In genomic region chr1:226357416-226357815, GRCh38 we compare ENCODE assay signal across 20 cellular contexts. TPM values are rescaled to one million over a fixed set of nuclear protein-coding genes. Genes with fewer than 3 reads are reported as not detected.
DNase-seq lines count a peak whose midpoint lies in the region; ATAC-seq, FAIRE-seq and TF ChIP-seq lines count a peak whose summit lies in the region.
"Had no signal": no experiment of that assay in that cellular context is flagged by ENCODE, and none has a peak within 500 bp of the region (broad histone marks: within the 10 kb centered on the region; RNA-seq: fewer than 3 reads in every experiment).

No MANE protein-coding gene starts in this region.

- H4K20me1 ChIP-seq in Karpas-422 (ENCODE audit: insufficient read depth, low read depth, low read length) (no peaks in the 10 kb centered on the region), K562 (replicated peaks; ENCODE audit: control insufficient read depth, insufficient read depth, low read length) (no peaks in the 10 kb centered on the region)

- POLR2A ChIA-PET in K562 (lab: Yijun Ruan, JAX): interaction anchor here (1.0 kb wide), 1 partner anchor 16 kb away, joined by 5 read pairs; no protein-coding TSS in a partner anchor
- POLR2A ChIA-PET in activated CD8-positive, alpha-beta T cell treated with anti-CD3 and anti-CD28 coated beads for 36 hours (lab: Charles Lee): no interaction called here

- H3K4me3 ChIP-seq in Karpas-422 (ENCODE audit: low read length) (no peak overlapping the region), K562 (no peak overlapping the region)
- H3K4me3 ChIP-seq: HAP-1, PC-9 had no signal

- intact Hi-C loops in K562 (cut with micrococcal nuclease): no loop called here
- intact Hi-C loops in activated CD8-positive, alpha-beta T cell treated with anti-CD3 and anti-CD28 coated beads for 36 hours (cut with micrococcal nuclease): no loop called here

- no peak for TF ChIP-seq EP300 in K562 (IDR thresholded peaks at IDR 0.05; ENCODE audit: low read length)

- no peak overlapping the region for H3K4me3 Mint-ChIP-seq in stimulated activated memory B cell treated with anti-CD40 and anti-IgM and Interleukin-4, amounts not matched to agents 10 μg/mL and 1 μg/mL and 100 μg/mL, for 72 hours
- no peak overlapping the region for H3K4me3 Mint-ChIP-seq in activated CD8-positive, alpha-beta T cell treated with anti-CD3 and anti-CD28 coated beads for 36 hours
- H3K4me3 Mint-ChIP-seq: CD4-positive, alpha-beta T cell had no signal

- H3K9me1 ChIP-seq in K562 (ENCODE audit: control insufficient read depth, insufficient read depth, low read length): no peaks in the 10 kb centered on the region

- no peaks in the 10 kb centered on the region for H3K9me3 ChIP-seq in Karpas-422 (ENCODE audit: low read length)
- H3K9me3 ChIP-seq in K562 (replicated peaks; ENCODE audit: control insufficient read depth, insufficient read depth, low read depth, low read length): no peaks in the 10 kb centered on the region
- H3K9me3 ChIP-seq: HAP-1 had no signal

- peaks cover 100% of the 10 kb centered on the region for H3K4me1 ChIP-seq in Karpas-422 (ENCODE audit: low read length)
- H3K4me1 ChIP-seq in K562 (replicated peaks in 1 of 2; ENCODE audit: control insufficient read depth in 2 of 2, insufficient read depth in 2 of 2, low read length in 2 of 2): peaks cover 6 to 7% of the 10 kb centered on the region in 2 experiments; a peak in 3 of 5 replicates
- H3K4me1 ChIP-seq: HAP-1 had no signal

- in situ Hi-C loops in K562 (cut with MboI): no loop called here

- CTCF ChIA-PET in K562 (lab: Yijun Ruan, JAX; ENCODE audit: low intra/inter-chr PET ratio): no interaction called here
- CTCF ChIA-PET in activated CD8-positive, alpha-beta T cell treated with anti-CD3 and anti-CD28 coated beads for 36 hours (lab: Charles Lee): no interaction called here

- 0 out of 2 replicates have a peak, but pooled peaks have one; percentile 24 for TF ChIP-seq POLR2A in K562 (conservative IDR thresholded peaks at IDR 0.05)

- H3K4me2 ChIP-seq in Karpas-422 (ENCODE audit: low read depth, low read length, poor library complexity, severe bottlenecking) (peak overlapping the region; percentile 21), K562 (ENCODE audit: insufficient read depth, low read length) (no peak overlapping the region)
- H3K4me2 ChIP-seq: PC-9 had no signal

- BruUV-seq in K562 (replicated peaks; lab: Mats Ljungman, UMichigan): no TSS peak

- WGBS in K562 (ENCODE audit: insufficient coverage, low coverage, missing lambda C conversion rate): 96% methylated on average over 2 of the region's 2 CpGs

- H3K9me3 Mint-ChIP-seq in stimulated activated memory B cell treated with anti-CD40 and anti-IgM and Interleukin-4, amounts not matched to agents 10 μg/mL and 1 μg/mL and 100 μg/mL, for 72 hours: no peaks in the 10 kb centered on the region
- H3K9me3 Mint-ChIP-seq in activated CD8-positive, alpha-beta T cell treated with anti-CD3 and anti-CD28 coated beads for 36 hours: no peaks in the 10 kb centered on the region
- H3K9me3 Mint-ChIP-seq: CD4-positive, alpha-beta T cell had no signal

- peak; percentile 39 for DNase-seq in activated effector memory CD4-positive, alpha-beta T cell treated with anti-CD3 and anti-CD28 coated beads, Interleukin-2, amount 50 U/mL, for 16 hours
- DNase-seq in activated effector memory CD4-positive, alpha-beta T cell treated with Interleukin-2 at 50 U/mL for 16 hours: no peak
- DNase-seq in Karpas-422: no peak
- no peak for DNase-seq in K562 (ENCODE audit: extremely low read depth in 1 of 4, low spot score in 3 of 4)
- no peak for DNase-seq in activated CD8-positive, alpha-beta T cell treated with anti-CD3 and anti-CD28 coated beads for 36 hours
- DNase-seq: 8988T; CD4-positive, alpha-beta T cell; DMS153; GF-D8; KBM-7; NCI-H1417 treated with DMSO at 0.1 percent for 48 hours; NCI-H187 treated with DMSO at 0.1 percent for 48 hours; NCI-H2227 treated with DMSO at 0.1 percent for 48 hours; PC-9; SIG-M5 had no signal

- H3K27ac ChIP-seq in Karpas-422 (ENCODE audit: low read length) (peak overlapping the region; percentile 99), K562 (ENCODE audit: extremely low read depth, low read depth, low read length) (no peak overlapping the region)
- H3K27ac ChIP-seq: PC-9, RWPE1 had no signal

- peak overlapping the region; percentile 38 for H3K27ac Mint-ChIP-seq in stimulated activated memory B cell treated with anti-CD40 and anti-IgM and Interleukin-4, amounts not matched to agents 10 μg/mL and 1 μg/mL and 100 μg/mL, for 72 hours
- no peak overlapping the region for H3K27ac Mint-ChIP-seq in activated CD8-positive, alpha-beta T cell treated with anti-CD3 and anti-CD28 coated beads for 36 hours

- peaks cover 51% of the 10 kb centered on the region for H3K4me1 Mint-ChIP-seq in stimulated activated memory B cell treated with anti-CD40 and anti-IgM and Interleukin-4, amounts not matched to agents 10 μg/mL and 1 μg/mL and 100 μg/mL, for 72 hours
- no peaks in the 10 kb centered on the region for H3K4me1 Mint-ChIP-seq in activated CD8-positive, alpha-beta T cell treated with anti-CD3 and anti-CD28 coated beads for 36 hours (ENCODE audit: low read depth)

- H3K9ac ChIP-seq in Karpas-422 (ENCODE audit: low read length) (peak overlapping the region; percentile 73), K562 (ENCODE audit: insufficient read depth in 1 of 2, low read depth in 2 of 2, low read length in 2 of 2) (no peak overlapping the region)

- H3K79me2 ChIP-seq in Karpas-422 (ENCODE audit: low read length) (no peaks in the 10 kb centered on the region; the same call in 1 of the 2 replicates), K562 (ENCODE audit: control insufficient read depth, insufficient read depth, low read length) (no peaks in the 10 kb centered on the region)

- H3K27me3 ChIP-seq in Karpas-422 (ENCODE audit: low read length) (no peaks in the 10 kb centered on the region), K562 (ENCODE audit: control insufficient read depth in 2 of 2, insufficient read depth in 2 of 2, low read length in 2 of 2) (no peaks in the 10 kb centered on the region)

- no peaks in the 10 kb centered on the region for H3K27me3 Mint-ChIP-seq in stimulated activated memory B cell treated with anti-CD40 and anti-IgM and Interleukin-4, amounts not matched to agents 10 μg/mL and 1 μg/mL and 100 μg/mL, for 72 hours
- H3K27me3 Mint-ChIP-seq in activated CD8-positive, alpha-beta T cell treated with anti-CD3 and anti-CD28 coated beads for 36 hours: no peaks in the 10 kb centered on the region
- H3K27me3 Mint-ChIP-seq: CD4-positive, alpha-beta T cell had no signal

- H3K36me3 Mint-ChIP-seq in stimulated activated memory B cell treated with anti-CD40 and anti-IgM and Interleukin-4, amounts not matched to agents 10 μg/mL and 1 μg/mL and 100 μg/mL, for 72 hours: peaks cover 64% of the 10 kb centered on the region
- H3K36me3 Mint-ChIP-seq in activated CD8-positive, alpha-beta T cell treated with anti-CD3 and anti-CD28 coated beads for 36 hours (ENCODE audit: low read depth): peaks cover 32% of the 10 kb centered on the region

- peaks cover 56% of the 10 kb centered on the region for H3K36me3 ChIP-seq in Karpas-422 (ENCODE audit: insufficient read depth, low read length)
- H3K36me3 ChIP-seq in K562 (ENCODE audit: control insufficient read depth, insufficient read depth, low read length): peaks cover 52% of the 10 kb centered on the region

- TF ChIP-seq CTCF in K562 (IDR thresholded peaks at IDR 0.05 in 2 of 3, conservative IDR thresholded peaks at IDR 0.05 in 1 of 3; ENCODE audit: insufficient read depth in 2 of 3, low read depth in 1 of 3, low read length in 3 of 3): no peak
- no peak for TF ChIP-seq CTCF in activated CD8-positive, alpha-beta T cell treated with anti-CD3 and anti-CD28 coated beads for 36 hours (IDR thresholded peaks at IDR 0.05)

- ATAC-seq in K562 (no peak), HG02970 (IDR thresholded peaks at IDR 0.05; ENCODE audit: low FRiP score, unreplicated experiment) (no peak), HG03159 (IDR thresholded peaks at IDR 0.05; ENCODE audit: unreplicated experiment) (no peak)
- ATAC-seq in stimulated activated memory B cell treated with anti-CD40 and anti-IgM and Interleukin-4, amounts not matched to agents 10 μg/mL and 1 μg/mL and 100 μg/mL, for 72 hours: no peak
- no peak for ATAC-seq in activated CD8-positive, alpha-beta T cell treated with anti-CD3 and anti-CD28 coated beads for 36 hours

- no peaks in the 10 kb centered on the region for H3K9me2 ChIP-seq in Karpas-422 (replicated peaks; ENCODE audit: insufficient read depth, low read length)

- TF ChIP-seq RAD21 in K562 (CRISPR knock-in tag; conservative IDR thresholded peaks at IDR 0.05 in 1 of 2, IDR thresholded peaks at IDR 0.05 in 1 of 2): no peak

- H2AFZ ChIP-seq in Karpas-422 (ENCODE audit: low read length): no peak overlapping the region
- H2AFZ ChIP-seq in K562 (ENCODE audit: low read depth, low read length): no peak overlapping the region
- H2AFZ ChIP-seq: PC-9 had no signal

- no peak for FAIRE-seq in K562 (lab: Jason Lieb, UNC)

RNA-seq across cellular contexts. Expression of gene LIN9, which starts 48.5 kb away (rescaled TPM):
- 7.8 and 22.0 TPM in 2 replicates for total RNA-seq in Karpas-422 (2014; rRNA removed; shearing (Covaris generic); ENCODE audit: low replicate concordance)
- 14.8 and 38.6 TPM in 2 replicates for total RNA-seq in K562 (2011; cell fraction: chromatin; rRNA removed; ENCODE audit: low replicate concordance)
- total RNA-seq in K562 (2011; cell fraction: nucleolus; rRNA removed): 8.2 and 11.1 TPM in 2 replicates
- total RNA-seq in K562 (2011; cell fraction: nucleoplasm; rRNA removed): 15.6 and 18.7 TPM in 2 replicates
- total RNA-seq in K562 (2014; rRNA removed): 15.8 and 18.8 TPM in 2 replicates
- 31.4 and 37.5 TPM in 2 replicates for total RNA-seq in K562 (2014; rRNA removed; fragmentation: Illumina TruSeq; extraction: Trizol)
- 29.3 and 30.6 TPM in 2 replicates for total RNA-seq in K562 (2015; rRNA removed; fragmentation: Illumina TruSeq; extraction: Trizol)
- total RNA-seq in K562 (2021): 18.9 and 19.4 TPM in 2 replicates
- polyA plus RNA-seq in K562 (2011; rRNA removed): 22.9 and 33.0 TPM in 2 replicates
- 7.5 and 14.3 TPM in 2 replicates for polyA plus RNA-seq in K562 (2011; cell fraction: cytosol; rRNA removed)
- polyA plus RNA-seq in K562 (2011; cell fraction: nucleus; rRNA removed): 15.2 and 19.7 TPM in 2 replicates
- 11.8 and 14.2 TPM in 2 replicates for polyA plus RNA-seq in K562 (2012)
- 21.6 and 25.3 TPM in 2 replicates for polyA plus RNA-seq in K562 (2014; fragmentation: Illumina TruSeq; extraction: Trizol)
- 10 to 100 TPM; 19.4 to 26.8 TPM for polyA plus RNA-seq in K562 (2014; fragmentation: Nextera tagmentation; extraction: Ambion mirVana)
- 19.6 and 25.5 TPM in 2 replicates for polyA plus RNA-seq in K562 (2014; rRNA removed)
- 23.7 and 24.4 TPM in 2 replicates for polyA minus RNA-seq in K562 (2011; rRNA and poly(A)+ RNA removed)
- polyA minus RNA-seq in K562 (2011; cell fraction: cytosol; rRNA and poly(A)+ RNA removed): 6.8 and 10.7 TPM in 2 replicates
- polyA minus RNA-seq in K562 (2011; cell fraction: nucleus; rRNA and poly(A)+ RNA removed): 10.4 and 18.0 TPM in 2 replicates
- 10 to 100 TPM; 10.2 to 11.3 TPM for total RNA-seq in activated CD8-positive, alpha-beta T cell treated with anti-CD3 and anti-CD28 coated beads for 36 hours

RNA-seq across cellular contexts. Expression of gene PARP1, which starts 50.5 kb away (rescaled TPM):
- 298 and 586 TPM in 2 replicates for total RNA-seq in Karpas-422 (2014; rRNA removed; shearing (Covaris generic); ENCODE audit: low replicate concordance)
- total RNA-seq in K562 (2011; cell fraction: chromatin; rRNA removed; ENCODE audit: low replicate concordance): 139 and 225 TPM in 2 replicates
- total RNA-seq in K562 (2011; cell fraction: nucleolus; rRNA removed): 160 and 161 TPM in 2 replicates
- total RNA-seq in K562 (2011; cell fraction: nucleoplasm; rRNA removed): 144 and 147 TPM in 2 replicates
- 300 and 416 TPM in 2 replicates for total RNA-seq in K562 (2014; rRNA removed)
- total RNA-seq in K562 (2014; rRNA removed; fragmentation: Illumina TruSeq; extraction: Trizol): 187 and 203 TPM in 2 replicates
- 216 and 225 TPM in 2 replicates for total RNA-seq in K562 (2015; rRNA removed; fragmentation: Illumina TruSeq; extraction: Trizol)
- 245 and 279 TPM in 2 replicates for total RNA-seq in K562 (2021)
- polyA plus RNA-seq in K562 (2011; rRNA removed): 250 and 286 TPM in 2 replicates
- 274 and 360 TPM in 2 replicates for polyA plus RNA-seq in K562 (2011; cell fraction: cytosol; rRNA removed)
- 178 and 198 TPM in 2 replicates for polyA plus RNA-seq in K562 (2011; cell fraction: nucleus; rRNA removed)
- 145 and 231 TPM in 2 replicates for polyA plus RNA-seq in K562 (2012)
- polyA plus RNA-seq in K562 (2014; fragmentation: Illumina TruSeq; extraction: Trizol): 262 and 306 TPM in 2 replicates
- polyA plus RNA-seq in K562 (2014; fragmentation: Nextera tagmentation; extraction: Ambion mirVana): 100 to 1,000 TPM; 121 to 211 TPM
- polyA plus RNA-seq in K562 (2014; rRNA removed): 272 and 273 TPM in 2 replicates
- 294 and 321 TPM in 2 replicates for polyA minus RNA-seq in K562 (2011; rRNA and poly(A)+ RNA removed)
- polyA minus RNA-seq in K562 (2011; cell fraction: cytosol; rRNA and poly(A)+ RNA removed): 158 and 169 TPM in 2 replicates
- polyA minus RNA-seq in K562 (2011; cell fraction: nucleus; rRNA and poly(A)+ RNA removed): 96.9 and 122 TPM in 2 replicates
- 100 to 1,000 TPM; 203 to 206 TPM for total RNA-seq in activated CD8-positive, alpha-beta T cell treated with anti-CD3 and anti-CD28 coated beads for 36 hours
